Comparison of ENCODE assay signal across 12 cellular contexts in the genomic region with DNA sequence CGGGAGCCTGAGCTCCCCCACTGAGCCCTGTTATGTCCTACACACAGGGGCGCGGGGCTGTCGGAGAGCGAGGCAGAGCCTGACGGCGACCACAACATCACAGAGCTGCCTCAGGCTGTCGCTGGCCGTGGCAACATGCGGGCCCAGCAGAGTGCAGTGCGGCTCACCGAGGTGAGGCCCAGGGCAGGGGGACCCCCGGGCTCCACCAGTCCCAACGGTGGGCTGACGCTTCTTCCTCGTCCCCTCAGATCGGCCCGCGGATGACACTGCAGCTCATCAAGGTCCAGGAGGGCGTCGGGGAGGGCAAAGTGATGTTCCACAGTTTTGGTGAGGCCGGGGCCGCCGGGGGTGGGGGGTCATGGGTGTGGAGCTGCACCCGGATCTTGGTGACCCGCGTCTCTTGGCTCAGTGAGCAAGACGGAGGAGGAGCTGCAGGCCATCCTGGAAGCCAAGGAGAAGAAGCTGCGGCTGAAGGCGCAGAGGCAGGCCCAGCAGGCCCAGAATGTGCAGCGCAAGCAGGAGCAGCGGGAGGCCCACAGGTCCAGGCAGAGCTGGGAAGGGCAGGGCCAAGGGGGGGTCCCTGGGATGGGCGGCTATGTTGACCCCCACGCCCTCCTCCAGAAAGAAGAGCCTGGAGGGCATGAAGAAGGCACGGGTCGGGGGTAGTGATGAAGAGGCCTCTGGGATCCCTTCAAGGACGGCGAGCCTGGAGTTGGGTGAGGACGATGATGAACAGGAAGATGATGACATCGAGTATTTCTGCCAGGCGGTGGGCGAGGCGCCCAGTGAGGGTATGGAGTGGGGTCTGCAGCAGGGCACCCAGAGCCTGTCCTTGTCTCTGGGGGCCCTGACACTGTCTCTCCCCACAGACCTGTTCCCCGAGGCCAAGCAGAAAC. TPM values are rescaled to one million over a fixed set of nuclear protein-coding genes. Genes with fewer than 3 reads are reported as not detected.
DNase-seq lines count a peak whose midpoint lies in the region; ATAC-seq and TF ChIP-seq lines count a peak whose summit lies in the region.
"Had no signal": no experiment of that assay in that cellular context is flagged by ENCODE, and none has a peak within 500 bp of the region (broad histone marks: within the 10 kb centered on the region; RNA-seq: fewer than 3 reads in every experiment).

No MANE protein-coding gene starts in this region.

- TF ChIP-seq CTCF in SK-N-SH (IDR thresholded peaks at IDR 0.05) (no peak), RWPE1 (conservative IDR thresholded peaks at IDR 0.05; ENCODE audit: low read depth) (no peak)

- peaks cover 0 to 59% (median 3%) of the 10 kb centered on the region in 3 donors for H3K36me3 Mint-ChIP-seq in naive thymus-derived CD8-positive, alpha-beta T cell

- no peak for TF ChIP-seq RAD21 in SK-N-SH (IDR thresholded peaks at IDR 0.05; ENCODE audit: low read length)

- DNase-seq in SK-N-SH: peak; percentile 19
- no peak for DNase-seq in RWPE1 (ENCODE audit: low spot score)
- no peak for DNase-seq in naive thymus-derived CD8-positive, alpha-beta T cell
- DNase-seq in HuH-7 (ENCODE audit: low spot score): no peak
- DNase-seq: dorsolateral prefrontal cortex, gastrocnemius medialis, left cardiac atrium, MM.1S, NCI-H345 had no signal

- peaks cover 6% of the 10 kb centered on the region; the same call in 1 of the 2 replicates for H4K20me1 ChIP-seq in SK-N-SH (ENCODE audit: insufficient read depth)

- peak overlapping the region in 4 of 10 donors; percentile 22 to 58 (median 39) for H3K4me3 Mint-ChIP-seq in naive thymus-derived CD8-positive, alpha-beta T cell

- no peaks in the 10 kb centered on the region for H3K27me3 ChIP-seq in SK-N-SH (ENCODE audit: insufficient read depth)
- H3K27me3 ChIP-seq: dorsolateral prefrontal cortex, gastrocnemius medialis had no signal

- 97% methylated on average over 25 of the region's 44 CpGs for WGBS in SK-N-SH (ENCODE audit: low lambda C conversion rate)

- peaks cover 20 to 64% (median 58%) of the 10 kb centered on the region in 4 donors for H3K4me1 Mint-ChIP-seq in naive thymus-derived CD8-positive, alpha-beta T cell

- CTCF ChIA-PET in SK-N-SH (lab: Yijun Ruan, JAX) (interaction anchor here (0.9 to 5.6 kb wide), 3 partner anchors 8 to 140 kb away, joined by 3 to 58 read pairs (median 14); a partner anchor contains a TSS), RWPE1 (lab: Yijun Ruan, JAX) (interaction anchor here (0.6 kb wide), 1 partner anchor 10 kb away, joined by 7 read pairs; no protein-coding TSS in a partner anchor)

- no peaks in the 10 kb centered on the region for H3K9me3 ChIP-seq in SK-N-SH
- H3K9me3 ChIP-seq: gastrocnemius medialis had no signal

- no peak for ATAC-seq in SK-N-SH treated with all-trans-retinoic acid at 6 μM for 48 hours
- ATAC-seq in naive thymus-derived CD8-positive, alpha-beta T cell: no peak
- no peak for ATAC-seq in GM18498 (IDR thresholded peaks at IDR 0.05; ENCODE audit: unreplicated experiment)
- ATAC-seq: gastrocnemius medialis, left cardiac atrium had no signal

- no peak overlapping the region for H3K4me3 ChIP-seq in SK-N-SH (ENCODE audit: low read depth in 2 of 2, low read length in 1 of 2)
- H3K4me3 ChIP-seq: dorsolateral prefrontal cortex, gastrocnemius medialis had no signal

- H3K27ac ChIP-seq in SK-N-SH (ENCODE audit: low read depth in 2 of 2, low read length in 1 of 2): no peak overlapping the region
- H3K27ac ChIP-seq in RWPE1: peak overlapping the region; percentile 73
- H3K27ac ChIP-seq: gastrocnemius medialis had no signal

- H3K79me2 ChIP-seq in SK-N-SH (ENCODE audit: insufficient read depth): peaks cover 31% of the 10 kb centered on the region

- H3K9me3 Mint-ChIP-seq in naive thymus-derived CD8-positive, alpha-beta T cell: no peaks in the 10 kb centered on the region
- H3K9me3 Mint-ChIP-seq: nephron had no signal

- H3F3A ChIP-seq in SK-N-SH (replicated peaks; ENCODE audit: insufficient read depth): peaks cover 21% of the 10 kb centered on the region

- H3K27me3 Mint-ChIP-seq in naive thymus-derived CD8-positive, alpha-beta T cell: no peaks in the 10 kb centered on the region

- H2AFZ ChIP-seq in SK-N-SH (ENCODE audit: low read depth): no peak overlapping the region

- TF ChIP-seq EP300 in SK-N-SH (IDR thresholded peaks at IDR 0.05; ENCODE audit: borderline replicate concordance in 1 of 2, low read depth in 1 of 2, low read length in 1 of 2): no peak

- H3K9me2 ChIP-seq in SK-N-SH: no peaks in the 10 kb centered on the region

- H3K27ac Mint-ChIP-seq in naive thymus-derived CD8-positive, alpha-beta T cell: peak overlapping the region in 7 of 10 donors; percentile 51 to 91 (median 74)
- H3K27ac Mint-ChIP-seq: nephron had no signal

- no peak overlapping the region for H3K9ac ChIP-seq in SK-N-SH

- H3K4me1 ChIP-seq in SK-N-SH (ENCODE audit: control insufficient read depth in 1 of 2, insufficient read depth in 2 of 2, low read depth in 1 of 2, low read length in 1 of 2): peaks cover 0 to 15% of the 10 kb centered on the region in 2 experiments; a peak in 1 of 4 replicates

- POLR2A ChIA-PET in SK-N-SH (lab: Yijun Ruan, JAX): interaction anchor here (1.5 to 1.6 kb wide), 2 partner anchors 9 to 29 kb away, joined by 3 to 4 read pairs; a partner anchor contains a TSS
- POLR2A ChIA-PET in RWPE1 (lab: Yijun Ruan, JAX; ENCODE audit: low non-redundant PET): no interaction called here
- POLR2A ChIA-PET in naive thymus-derived CD8-positive, alpha-beta T cell (lab: Charles Lee): interaction anchor here (1.3 to 10.6 kb wide), 3 partner anchors 6 to 12 kb away, joined by 3 to 103 read pairs (median 101); a partner anchor contains a TSS

- H3K36me3 ChIP-seq in SK-N-SH (replicated peaks in 1 of 2; ENCODE audit: control insufficient read depth in 1 of 2, insufficient read depth in 2 of 2, low read length in 1 of 2): peaks cover 30 to 38% of the 10 kb centered on the region in 2 experiments

- H3K4me2 ChIP-seq in SK-N-SH: no peak overlapping the region

TF ChIP-seq in SK-N-SH, 30 proteins besides CTCF, POLR2A, EP300 and RAD21 (continues in another document):
- TF ChIP-seq RCOR1 (IDR thresholded peaks at IDR 0.05; ENCODE audit: low read length): no peak
- no peak for TF ChIP-seq MXI1 (IDR thresholded peaks at IDR 0.05; ENCODE audit: low read depth, low read length)
- TF ChIP-seq NFIC (IDR thresholded peaks at IDR 0.05; ENCODE audit: borderline replicate concordance): no peak
- TF ChIP-seq FOXJ3 (CRISPR knock-in tag; IDR thresholded peaks at IDR 0.05): no peak
- no peak for TF ChIP-seq EZH2phosphoT487 (IDR thresholded peaks at IDR 0.05; ENCODE audit: borderline replicate concordance, low read depth)
- no peak for TF ChIP-seq YY1 (IDR thresholded peaks at IDR 0.05; ENCODE audit: low read depth)
- TF ChIP-seq FOXM1 (IDR thresholded peaks at IDR 0.05; ENCODE audit: low read depth): no peak

TF ChIP-seq in SK-N-SH treated with all-trans-retinoic acid at 6 μM for 48 hours, 23 proteins besides CTCF, POLR2A, EP300 and RAD21:
- TF ChIP-seq ZFP3 (CRISPR knock-in tag; IDR thresholded peaks at IDR 0.05) (no peak), RARB (CRISPR knock-in tag; IDR thresholded peaks at IDR 0.05) (no peak), ZNF8 (CRISPR knock-in tag; IDR thresholded peaks at IDR 0.05) (no peak), TCF4 (CRISPR knock-in tag; IDR thresholded peaks at IDR 0.05; ENCODE audit: borderline replicate concordance) (no peak), CSDC2 (CRISPR knock-in tag; IDR thresholded peaks at IDR 0.05) (no peak), SNAI2 (CRISPR knock-in tag; IDR thresholded peaks at IDR 0.05) (no peak), ISL1 (CRISPR knock-in tag; IDR thresholded peaks at IDR 0.05) (no peak)
- TF ChIP-seq, protein P1, sequence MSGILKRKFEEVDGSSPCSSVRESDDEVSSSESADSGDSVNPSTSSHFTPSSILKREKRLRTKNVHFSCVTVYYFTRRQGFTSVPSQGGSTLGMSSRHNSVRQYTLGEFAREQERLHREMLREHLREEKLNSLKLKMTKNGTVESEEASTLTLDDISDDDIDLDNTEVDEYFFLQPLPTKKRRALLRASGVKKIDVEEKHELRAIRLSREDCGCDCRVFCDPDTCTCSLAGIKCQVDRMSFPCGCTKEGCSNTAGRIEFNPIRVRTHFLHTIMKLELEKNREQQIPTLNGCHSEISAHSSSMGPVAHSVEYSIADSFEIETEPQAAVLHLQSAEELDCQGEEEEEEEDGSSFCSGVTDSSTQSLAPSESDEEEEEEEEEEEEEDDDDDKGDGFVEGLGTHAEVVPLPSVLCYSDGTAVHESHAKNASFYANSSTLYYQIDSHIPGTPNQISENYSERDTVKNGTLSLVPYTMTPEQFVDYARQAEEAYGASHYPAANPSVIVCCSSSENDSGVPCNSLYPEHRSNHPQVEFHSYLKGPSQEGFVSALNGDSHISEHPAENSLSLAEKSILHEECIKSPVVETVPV (CRISPR knock-in tag; IDR thresholded peaks at IDR 0.05): no peak
TF ChIP-seq in SK-N-SH treated with all-trans-retinoic acid at 6 μM for 48 hours: peak in this region for 0.

RNA-seq across cellular contexts. Expression of a gene that starts 1.2 kb away (rescaled TPM):
- polyA plus RNA-seq in SK-N-SH (2012; rRNA removed): 6.8 and 8.7 TPM in 2 replicates
- 1.5 and 3.1 TPM in 2 replicates for polyA plus RNA-seq in SK-N-SH (2012; cell fraction: cytosol; rRNA removed)
- 40.4 and 42.9 TPM in 2 replicates for polyA plus RNA-seq in SK-N-SH (2012; cell fraction: nucleus; rRNA removed)
- 10 to 100 TPM; 61.4 to 68.0 TPM for total RNA-seq in naive thymus-derived CD8-positive, alpha-beta T cell
- 1 to 10 TPM; 2.2 to 4.2 (median 2.9) TPM for polyA plus RNA-seq in naive thymus-derived CD8-positive, alpha-beta T cell

RNA-seq across cellular contexts. Expression of a gene that starts 4.2 kb away (rescaled TPM):
- 62.5 and 75.6 TPM in 2 replicates for polyA plus RNA-seq in SK-N-SH (2012; rRNA removed)
- polyA plus RNA-seq in SK-N-SH (2012; cell fraction: cytosol; rRNA removed): 39.3 and 43.8 TPM in 2 replicates
- 161 and 162 TPM in 2 replicates for polyA plus RNA-seq in SK-N-SH (2012; cell fraction: nucleus; rRNA removed)
- total RNA-seq in naive thymus-derived CD8-positive, alpha-beta T cell: 100 to 1,000 TPM; 109 to 122 TPM
- 10 to 100 TPM; 15.7 to 42.7 (median 25.8) TPM for polyA plus RNA-seq in naive thymus-derived CD8-positive, alpha-beta T cell

RNA-seq across cellular contexts. Expression of a gene that starts 7.8 kb away (rescaled TPM):
- 0.13 and 0.32 TPM in 2 replicates for polyA plus RNA-seq in SK-N-SH (2012; rRNA removed)
- 0.14 and 0.20 TPM in 2 replicates for polyA plus RNA-seq in SK-N-SH (2012; cell fraction: cytosol; rRNA removed)
- polyA plus RNA-seq in SK-N-SH (2012; cell fraction: nucleus; rRNA removed): 0.75 and 0.85 TPM in 2 replicates
- 1 to 10 TPM; 1.3 to 1.8 TPM for total RNA-seq in naive thymus-derived CD8-positive, alpha-beta T cell
- under 1 TPM; 0.54 to 0.82 (median 0.65) TPM for polyA plus RNA-seq in naive thymus-derived CD8-positive, alpha-beta T cell

RNA-seq across cellular contexts. Expression of a gene that starts 9.4 kb away (rescaled TPM):
- polyA plus RNA-seq in SK-N-SH (2012; rRNA removed): 271 and 432 TPM in 2 replicates
- polyA plus RNA-seq in SK-N-SH (2012; cell fraction: cytosol; rRNA removed): 269 and 330 TPM in 2 replicates
- polyA plus RNA-seq in SK-N-SH (2012; cell fraction: nucleus; rRNA removed): 792 and 878 TPM in 2 replicates
- total RNA-seq in naive thymus-derived CD8-positive, alpha-beta T cell: 100 to 1,000 TPM; 363 to 378 TPM
- 100 to 1,000 TPM; 226 to 282 (median 269) TPM for polyA plus RNA-seq in naive thymus-derived CD8-positive, alpha-beta T cell

RNA-seq across cellular contexts. Expression of a gene that starts 24.2 kb away (rescaled TPM):
- polyA plus RNA-seq in SK-N-SH (2012; rRNA removed): 36.6 and 43.2 TPM in 2 replicates
- 18.0 and 22.7 TPM in 2 replicates for polyA plus RNA-seq in SK-N-SH (2012; cell fraction: cytosol; rRNA removed)
- polyA plus RNA-seq in SK-N-SH (2012; cell fraction: nucleus; rRNA removed): 171 and 186 TPM in 2 replicates
- 100 to 1,000 TPM; 109 to 113 TPM for total RNA-seq in naive thymus-derived CD8-positive, alpha-beta T cell
- polyA plus RNA-seq in naive thymus-derived CD8-positive, alpha-beta T cell: 10 to 100 TPM; 32.0 to 51.3 (median 34.6) TPM
